In the genomic region with DNA sequence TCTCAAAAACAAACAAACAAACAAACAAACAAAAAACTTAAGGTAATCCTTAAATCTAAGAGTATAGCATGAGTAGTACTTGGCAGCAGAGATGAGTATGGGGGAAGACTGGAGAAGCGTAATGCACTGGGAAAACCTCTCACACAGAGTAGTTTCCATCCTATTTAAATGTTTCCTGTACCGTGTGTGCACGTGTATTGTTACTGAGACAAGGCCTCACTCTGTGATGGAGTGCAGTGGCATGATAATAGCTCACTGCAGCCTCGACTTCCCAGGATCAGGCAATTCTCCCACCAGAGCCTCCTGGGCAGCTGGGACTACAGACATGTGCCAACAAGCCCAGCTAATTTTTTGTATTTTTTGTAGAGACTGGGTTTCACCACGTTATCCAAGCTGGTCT, we compare ENCODE assay signal across 18 cellular contexts. TPM values are rescaled to one million over a fixed set of nuclear protein-coding genes. Genes with fewer than 3 reads are reported as not detected.
DNase-seq lines count a peak whose midpoint lies in the region; ATAC-seq and TF ChIP-seq lines count a peak whose summit lies in the region.
"Had no signal": no experiment of that assay in that cellular context is flagged by ENCODE, and none has a peak within 500 bp of the region (broad histone marks: within the 10 kb centered on the region; RNA-seq: fewer than 3 reads in every experiment).

No MANE protein-coding gene starts in this region.

- CTCF ChIA-PET in naive thymus-derived CD4-positive, alpha-beta T cell (lab: Charles Lee), result interaction anchor here (0.6 kb wide), 1 partner anchor 24 kb away, joined by 3 read pairs; no protein-coding TSS in a partner anchor

- H3K27me3 ChIP-seq in HUES6 (ENCODE audit: control insufficient read depth, insufficient read depth, low read length), result no peaks in the 10 kb centered on the region
- H3K27me3 ChIP-seq in naive thymus-derived CD4-positive, alpha-beta T cell (ENCODE audit: control insufficient read depth in 2 of 2, insufficient read depth in 2 of 2, low read length in 2 of 2), result no peaks in the 10 kb centered on the region
- H3K27me3 ChIP-seq: body of pancreas, dorsolateral prefrontal cortex, upper lobe of left lung had no signal

- peak overlapping the region; percentile 30; the same call in 1 of the 2 replicates for H3K27ac ChIP-seq in HUES6 (ENCODE audit: low read depth, low read length)
- H3K27ac ChIP-seq in naive thymus-derived CD4-positive, alpha-beta T cell (ENCODE audit: low read depth, low read length), result no peak overlapping the region
- H3K27ac ChIP-seq: body of pancreas, dorsolateral prefrontal cortex had no signal

- H3K36me3 Mint-ChIP-seq in brain, result peaks cover 46% of the 10 kb centered on the region
- H3K36me3 Mint-ChIP-seq in naive thymus-derived CD4-positive, alpha-beta T cell, result peaks cover 0 to 16% (median 7%) of the 10 kb centered on the region in 5 donors

- no peaks in the 10 kb centered on the region for H3K36me3 ChIP-seq in HUES6 (ENCODE audit: control insufficient read depth, insufficient read depth, low read length)
- peaks cover 0 to 7% (median 0%) of the 10 kb centered on the region in 3 experiments for H3K36me3 ChIP-seq in naive thymus-derived CD4-positive, alpha-beta T cell (ENCODE audit: control insufficient read depth in 2 of 3, insufficient read depth in 3 of 3, low read length in 3 of 3)
- H3K36me3 ChIP-seq: upper lobe of left lung had no signal

- H3K4me1 ChIP-seq in HUES6 (ENCODE audit: control insufficient read depth, insufficient read depth, low read length), result peaks cover 13% of the 10 kb centered on the region; the same call in 1 of the 2 replicates
- H3K4me1 ChIP-seq in naive thymus-derived CD4-positive, alpha-beta T cell (ENCODE audit: control insufficient read depth in 2 of 2, insufficient read depth in 2 of 2, low read length in 2 of 2), result peaks cover 18% of the 10 kb centered on the region in 2 donors

- DNase-seq in NCI-H1694 treated with DMSO at 0.1 percent for 48 hours (lab: John Stamatoyannopoulos, UW), result peak; percentile 5
- DNase-seq in NCI-H1694 (lab: John Stamatoyannopoulos, UW), result no peak
- DNase-seq in naive thymus-derived CD4-positive, alpha-beta T cell, result no peak
- DNase-seq in DMS153 treated with DMSO at 0.1 percent for 48 hours (lab: John Stamatoyannopoulos, UW; ENCODE audit: unreplicated experiment), result no peak
- no peak for DNase-seq in HUDEP-2 (lab: John Stamatoyannopoulos, UW; ENCODE audit: unreplicated experiment in 76 of 76)
- DNase-seq: 8988T; activated naive CD4-positive, alpha-beta T cell; body of pancreas; dorsolateral prefrontal cortex; HCEC 1CT; NCI-H510A; SIG-M5; T-helper 2 cell; upper lobe of left lung had no signal

- peaks cover 13% of the 10 kb centered on the region for H3K27me3 Mint-ChIP-seq in brain
- no peaks in the 10 kb centered on the region for H3K27me3 Mint-ChIP-seq in naive thymus-derived CD4-positive, alpha-beta T cell

- H3K27ac Mint-ChIP-seq in brain, result peak overlapping the region in 2 of 5 experiments; percentile 17 to 32
- H3K27ac Mint-ChIP-seq in naive thymus-derived CD4-positive, alpha-beta T cell, result peak overlapping the region in 2 of 9 donors; percentile 32 to 69

- no peak for ATAC-seq in naive thymus-derived CD4-positive, alpha-beta T cell
- no peak for ATAC-seq in GM19397 (IDR thresholded peaks at IDR 0.05; ENCODE audit: unreplicated experiment)
- ATAC-seq: body of pancreas, esophagus mucosa had no signal

- H3K4me3 ChIP-seq in HUES6 (ENCODE audit: low read depth, low read length), result no peak overlapping the region
- no peak overlapping the region for H3K4me3 ChIP-seq in naive thymus-derived CD4-positive, alpha-beta T cell (ENCODE audit: low read length)
- H3K4me3 ChIP-seq: body of pancreas, dorsolateral prefrontal cortex, upper lobe of left lung had no signal

- H3K9me3 Mint-ChIP-seq in brain, result peaks cover 0 to 20% (median 7%) of the 10 kb centered on the region in 5 experiments
- H3K9me3 Mint-ChIP-seq in naive thymus-derived CD4-positive, alpha-beta T cell, result peaks cover 0 to 6% (median 4%) of the 10 kb centered on the region in 11 donors

- no peak overlapping the region for H3K9ac ChIP-seq in HUES6 (ENCODE audit: low read length)

- TF ChIP-seq CTCF in brain (conservative IDR thresholded peaks at IDR 0.05), result no peak

- intact Hi-C loops in naive thymus-derived CD4-positive, alpha-beta T cell (cut with micrococcal nuclease), result loop anchor here in 1 of 2 donors (2.0 kb wide), 1 partner anchor 19 kb away; no protein-coding TSS in a partner anchor

- peaks cover 40% of the 10 kb centered on the region for H3K4me1 Mint-ChIP-seq in brain
- peaks cover 20 to 53% (median 36%) of the 10 kb centered on the region in 7 donors for H3K4me1 Mint-ChIP-seq in naive thymus-derived CD4-positive, alpha-beta T cell

- no peaks in the 10 kb centered on the region; the same call in 1 of the 2 replicates for H3K9me3 ChIP-seq in HUES6 (ENCODE audit: control insufficient read depth, insufficient read depth, low read depth, low read length)
- no peaks in the 10 kb centered on the region for H3K9me3 ChIP-seq in naive thymus-derived CD4-positive, alpha-beta T cell (ENCODE audit: control insufficient read depth in 2 of 3, low read length in 3 of 3)
- H3K9me3 ChIP-seq: body of pancreas, upper lobe of left lung had no signal

- peak overlapping the region; percentile 52 to 95 (median 82) for H3K4me3 Mint-ChIP-seq in brain
- H3K4me3 Mint-ChIP-seq in naive thymus-derived CD4-positive, alpha-beta T cell, result peak overlapping the region in 6 of 10 donors; percentile 17 to 90 (median 34)

- POLR2A ChIA-PET in naive thymus-derived CD4-positive, alpha-beta T cell (lab: Charles Lee), result interaction anchor here (2.1 kb wide), 1 partner anchor 18 kb away, joined by 9 read pairs; the partner anchor contains the start of gene ZNF346

RNA-seq across cellular contexts. Expression of gene UIMC1, which starts 2.9 kb away (rescaled TPM):
- polyA plus RNA-seq in brain (ENCODE audit: insufficient read depth, low read depth, low replicate concordance), result 12.3 TPM
- 10 to 100 TPM; 52.9 to 60.8 (median 59.9) TPM for total RNA-seq in naive thymus-derived CD4-positive, alpha-beta T cell
- 10 to 100 TPM; 17.5 to 37.0 TPM for polyA plus RNA-seq in naive thymus-derived CD4-positive, alpha-beta T cell

RNA-seq across cellular contexts. Expression of gene ZNF346, which starts 18.8 kb away (rescaled TPM):
- polyA plus RNA-seq in brain (ENCODE audit: insufficient read depth, low read depth, low replicate concordance), result 16.9 TPM
- 10 to 100 TPM; 18.1 to 28.2 (median 24.0) TPM for total RNA-seq in naive thymus-derived CD4-positive, alpha-beta T cell
- polyA plus RNA-seq in naive thymus-derived CD4-positive, alpha-beta T cell, result 10 to 100 TPM; 13.4 to 23.9 TPM
